ENCODE assay signal across 34 cellular contexts in the genomic region with DNA sequence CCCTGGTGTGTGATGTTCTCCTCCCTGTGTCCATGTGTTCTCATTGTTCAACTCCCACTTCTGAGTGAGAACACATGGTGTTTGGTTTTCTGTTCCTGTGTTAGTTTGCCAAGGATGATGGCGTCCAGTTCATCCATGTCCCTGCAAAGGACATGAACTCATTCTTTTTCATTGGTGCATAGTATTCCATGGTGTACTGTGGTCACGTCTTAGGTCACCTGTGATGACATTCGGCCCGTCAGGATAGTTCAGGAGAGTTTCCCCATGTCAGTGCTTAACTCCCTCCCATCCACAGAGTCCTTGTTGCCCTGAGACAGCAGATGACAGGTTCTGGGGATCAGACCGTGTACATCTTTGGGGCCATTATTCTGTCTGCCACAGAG. TPM values are rescaled to one million over a fixed set of nuclear protein-coding genes. Genes with fewer than 3 reads are reported as not detected.
"Had no signal": no experiment of that assay in that cellular context is flagged by ENCODE, and none has a peak within 500 bp of the region (broad histone marks: within the 10 kb centered on the region; RNA-seq: fewer than 3 reads in every experiment).

No MANE protein-coding gene starts in this region.

- ATAC-seq: activated naive CD4-positive, alpha-beta T cell treated with anti-CD3 and anti-CD28 coated beads, Interleukin-2, amount 50 U/mL, for 72 hours; activated T-cell treated with anti-CD3 and anti-CD28 coated beads, Interleukin-2, amount 50 U/mL, for 4 hours; body of pancreas; PC-3 had no signal

- H3K9me3 Mint-ChIP-seq: activated naive CD4-positive, alpha-beta T cell treated with anti-CD3 and anti-CD28 coated beads for 36 hours; activated naive CD4-positive, alpha-beta T cell treated with anti-CD3 and anti-CD28 coated beads, Interleukin-2, amount 50 U/mL, for 72 hours; activated T-cell treated with anti-CD3 and anti-CD28 coated beads, Interleukin-2, amount 50 U/mL, for 4 hours; activated T-helper 1 cell treated with anti-CD3 and anti-CD28 coated beads, Interleukin-12 subunit alpha, Interleukin-12 subunit beta, Interleukin-2, Interleukin-4 antibody, amounts not matched to agents 30 ng/mL and 10 ng/mL and 1 ng/mL, durations not matched to agents 14 hours and 24 hours and 36 hours had no signal

- DNase-seq: activated CD4-positive, alpha-beta T cell treated with anti-CD3 and anti-CD28 coated beads for 1 hour; activated CD4-positive, alpha-beta T cell treated with anti-CD3 and anti-CD28 coated beads for 48 hours; activated CD4-positive, CD25-positive, alpha-beta regulatory T cell; activated CD8-positive, alpha-beta memory T cell treated with anti-CD3 and anti-CD28 coated beads, Interleukin-2, amount 50 U/mL, for 4 hours; activated gamma-delta T cell treated with Interleukin-2 at 50 U/mL for 16 hours; activated naive CD4-positive, alpha-beta T cell treated with anti-CD3 and anti-CD28 coated beads for 36 hours; activated T-cell treated with anti-CD3 and anti-CD28 coated beads for 4 hours; activated T-cell treated with anti-CD3 and anti-CD28 coated beads, Interleukin-2, amount 50 U/mL, for 4 hours; adrenal gland; body of pancreas; caudate nucleus; Karpas-422; KBM-7; NCI-H1105; NCI-H1436; NCI-H1694; NCI-H1930; NCI-H510A; NCI-H526; NCI-H748 treated with DMSO at 0.1 percent for 48 hours; NK-92 treated with Interleukin-12 subunit alpha and Interleukin-12 subunit beta, amount 100 ng/mL, for 24 hours; PC-3; Peyer's patch; RPMI8226; SW 1271; T1000; WERI-Rb-1 had no signal

- FAIRE-seq: astrocyte had no signal

- H3K4me3 ChIP-seq: adrenal gland, body of pancreas, breast epithelium, Peyer's patch had no signal

- H3K36me3 ChIP-seq: breast epithelium had no signal

- H3K27ac ChIP-seq: adrenal gland, breast epithelium, Peyer's patch, WERI-Rb-1 had no signal

- H3K27ac Mint-ChIP-seq: activated naive CD4-positive, alpha-beta T cell treated with anti-CD3 and anti-CD28 coated beads for 36 hours; activated T-helper 1 cell treated with anti-CD3 and anti-CD28 coated beads, Interleukin-12 subunit alpha, Interleukin-12 subunit beta, Interleukin-2, Interleukin-4 antibody, amounts not matched to agents 30 ng/mL and 10 ng/mL and 1 ng/mL, durations not matched to agents 14 hours and 24 hours and 36 hours had no signal

- H3K4me3 Mint-ChIP-seq: activated naive CD4-positive, alpha-beta T cell treated with anti-CD3 and anti-CD28 coated beads for 36 hours; activated T-cell treated with anti-CD3 and anti-CD28 coated beads, Interleukin-2, amount 50 U/mL, for 4 hours; activated T-helper 1 cell treated with anti-CD3 and anti-CD28 coated beads, Interleukin-12 subunit alpha, Interleukin-12 subunit beta, Interleukin-2, Interleukin-4 antibody, amounts not matched to agents 30 ng/mL and 10 ng/mL and 1 ng/mL, durations not matched to agents 14 hours and 24 hours and 36 hours had no signal

- H3K27me3 ChIP-seq: adrenal gland, body of pancreas, breast epithelium, Peyer's patch had no signal

- H3K4me1 ChIP-seq: breast epithelium, Peyer's patch had no signal

- H3K9me3 ChIP-seq: adrenal gland, body of pancreas, breast epithelium, Peyer's patch had no signal

RNA-seq across cellular contexts. Expression of a gene that starts 26.2 kb away (rescaled TPM):
- total RNA-seq: activated naive CD4-positive, alpha-beta T cell treated with anti-CD3 and anti-CD28 coated beads for 36 hours; activated naive CD4-positive, alpha-beta T cell treated with anti-CD3 and anti-CD28 coated beads, Interleukin-2, amount 50 U/mL, for 72 hours; activated T-cell treated with anti-CD3 and anti-CD28 coated beads, Interleukin-2, amount 50 U/mL, for 4 hours; activated T-helper 1 cell treated with anti-CD3 and anti-CD28 coated beads, Interleukin-12 subunit alpha, Interleukin-12 subunit beta, Interleukin-2, Interleukin-4 antibody, amounts not matched to agents 30 ng/mL and 10 ng/mL and 1 ng/mL, durations not matched to agents 14 hours and 24 hours and 36 hours; adrenal gland; astrocyte; body of pancreas; breast epithelium; MCF 10A; PC-3; Peyer's patch; T-helper 1 cell treated with Interleukin-12 subunit alpha and Interleukin-12 subunit beta and Interleukin-4 antibody, amounts not matched to agents 30 ng/mL and 1 ng/mL, for 36 hours; T-helper 2 cell treated with Interferon-gamma antibody and Interleukin-4, amounts not matched to agents 100 ng/mL and 5 ng/mL, for 36 hours had no signal
- polyA plus RNA-seq: adrenal gland had no signal

RNA-seq across cellular contexts. Expression of a gene that starts 47.9 kb away (rescaled TPM):
- total RNA-seq: activated naive CD4-positive, alpha-beta T cell treated with anti-CD3 and anti-CD28 coated beads for 36 hours; activated naive CD4-positive, alpha-beta T cell treated with anti-CD3 and anti-CD28 coated beads, Interleukin-2, amount 50 U/mL, for 72 hours; activated T-cell treated with anti-CD3 and anti-CD28 coated beads, Interleukin-2, amount 50 U/mL, for 4 hours; activated T-helper 1 cell treated with anti-CD3 and anti-CD28 coated beads, Interleukin-12 subunit alpha, Interleukin-12 subunit beta, Interleukin-2, Interleukin-4 antibody, amounts not matched to agents 30 ng/mL and 10 ng/mL and 1 ng/mL, durations not matched to agents 14 hours and 24 hours and 36 hours; astrocyte; body of pancreas; breast epithelium; MCF 10A; PC-3; Peyer's patch; T-helper 1 cell treated with Interleukin-12 subunit alpha and Interleukin-12 subunit beta and Interleukin-4 antibody, amounts not matched to agents 30 ng/mL and 1 ng/mL, for 36 hours; T-helper 2 cell treated with Interferon-gamma antibody and Interleukin-4, amounts not matched to agents 100 ng/mL and 5 ng/mL, for 36 hours had no signal

RNA-seq across cellular contexts. Expression of a gene that starts 52.4 kb away (rescaled TPM):
- total RNA-seq: activated naive CD4-positive, alpha-beta T cell treated with anti-CD3 and anti-CD28 coated beads for 36 hours; activated naive CD4-positive, alpha-beta T cell treated with anti-CD3 and anti-CD28 coated beads, Interleukin-2, amount 50 U/mL, for 72 hours; activated T-cell treated with anti-CD3 and anti-CD28 coated beads, Interleukin-2, amount 50 U/mL, for 4 hours; activated T-helper 1 cell treated with anti-CD3 and anti-CD28 coated beads, Interleukin-12 subunit alpha, Interleukin-12 subunit beta, Interleukin-2, Interleukin-4 antibody, amounts not matched to agents 30 ng/mL and 10 ng/mL and 1 ng/mL, durations not matched to agents 14 hours and 24 hours and 36 hours; adrenal gland; astrocyte; body of pancreas; breast epithelium; MCF 10A; PC-3; Peyer's patch; T-helper 1 cell treated with Interleukin-12 subunit alpha and Interleukin-12 subunit beta and Interleukin-4 antibody, amounts not matched to agents 30 ng/mL and 1 ng/mL, for 36 hours; T-helper 2 cell treated with Interferon-gamma antibody and Interleukin-4, amounts not matched to agents 100 ng/mL and 5 ng/mL, for 36 hours had no signal
- polyA plus RNA-seq: adrenal gland had no signal
